Comparison of ENCODE assay signal across 8 cellular contexts in genomic region chr11:20260307-20260706, GRCh38.
"Had no signal": no experiment of that assay in that cellular context is flagged by ENCODE, and none has a peak within 500 bp of the region (broad histone marks: within the 10 kb centered on the region; RNA-seq: fewer than 3 reads in every experiment).

No MANE protein-coding gene starts in this region.

- H2AFZ ChIP-seq: GM23338 had no signal

- DNase-seq: H9, HCEC 1CT, IMR-90, KBM-7 had no signal

- H3K4me3 ChIP-seq: GM23338 had no signal

- FAIRE-seq: H1, H54, HTR-8/SVneo had no signal

- H3K4me2 ChIP-seq: GM23338 had no signal

- ATAC-seq: GM23338 had no signal
